Comparison of ENCODE assay signal across 11 cellular contexts in genomic region chr1:10637833-10638558, GRCh38.
DNase-seq lines count a peak whose midpoint lies in the region; ATAC-seq and TF ChIP-seq lines count a peak whose summit lies in the region.
"Had no signal": no experiment of that assay in that cellular context is flagged by ENCODE, and none has a peak within 500 bp of the region (broad histone marks: within the 10 kb centered on the region; RNA-seq: fewer than 3 reads in every experiment).

No MANE protein-coding gene starts in this region.

- H3K27ac ChIP-seq in C4-2B, result peak overlapping the region; percentile 95
- no peak overlapping the region for H3K27ac ChIP-seq in HUES64 (ENCODE audit: low read depth, low read length)
- peak overlapping the region; percentile 67 to 92 (median 80) for H3K27ac ChIP-seq in esophagus squamous epithelium
- H3K27ac ChIP-seq: SJCRH30 had no signal

- 0 out of 2 replicates have a peak, but pooled peaks cover under 1% of the 10 kb centered on the region for H3K4me1 ChIP-seq in HUES64 (ENCODE audit: insufficient read depth, low read length)
- H3K4me1 ChIP-seq in esophagus squamous epithelium, result peaks cover 39 to 78% (median 44%) of the 10 kb centered on the region in 3 donors

- ATAC-seq in HG03571 (IDR thresholded peaks at IDR 0.05; ENCODE audit: unreplicated experiment), result no peak
- ATAC-seq: GM12878 had no signal

- no peak for TF ChIP-seq POLR2A in esophagus squamous epithelium (IDR thresholded peaks at IDR 0.05)

- H3K27me3 ChIP-seq in HUES64 (ENCODE audit: insufficient read depth, low read length) (peaks cover 40% of the 10 kb centered on the region), esophagus squamous epithelium (peaks cover 0 to 5% (median 0%) of the 10 kb centered on the region in 4 donors)
- H3K27me3 ChIP-seq: SJCRH30 had no signal

- intact Hi-C loops in esophagus squamous epithelium (cut with DNase I), result no loop called here

- H3K4me3 ChIP-seq in HUES64 (ENCODE audit: low read length) (peak overlapping the region; percentile 48), esophagus squamous epithelium (peak overlapping the region in 3 of 4 donors; percentile 26 to 49 (median 37))
- H3K4me3 ChIP-seq: GM12878, SJCRH30 had no signal

- no peak overlapping the region for H3K9ac ChIP-seq in HUES64 (ENCODE audit: low read depth, low read length)

- DNase-seq in esophagus squamous epithelium (lab: John Stamatoyannopoulos, UW) (no peak), retina (peak; percentile 54), NCI-H2227 treated with DMSO at 0.1 percent for 48 hours (lab: John Stamatoyannopoulos, UW) (no peak), AG08396 (ENCODE audit: low spot score) (no peak), DMS153 treated with DMSO at 0.1 percent for 48 hours (lab: John Stamatoyannopoulos, UW; ENCODE audit: unreplicated experiment) (no peak)
- DNase-seq: Calu3 had no signal

- 32% methylated on average over 28 of the region's 29 CpGs for WGBS in HUES64
- WGBS in esophagus squamous epithelium, 2 donors, result 30 to 44% methylated on average over 9 to 11 of the region's 29 CpGs

- no peaks in the 10 kb centered on the region for H3K9me3 ChIP-seq in HUES64 (ENCODE audit: insufficient read depth, low read depth, low read length)
- no peaks in the 10 kb centered on the region for H3K9me3 ChIP-seq in esophagus squamous epithelium
- H3K9me3 ChIP-seq: SJCRH30 had no signal

- H3K36me3 ChIP-seq in HUES64 (ENCODE audit: insufficient read depth, low read length), result no peaks in the 10 kb centered on the region
- H3K36me3 ChIP-seq in esophagus squamous epithelium, result peaks cover 7 to 54% (median 11%) of the 10 kb centered on the region in 3 donors
- H3K36me3 ChIP-seq: SJCRH30 had no signal

- TF ChIP-seq CTCF in C4-2B (conservative IDR thresholded peaks at IDR 0.05) (no peak), esophagus squamous epithelium (IDR thresholded peaks at IDR 0.05) (no peak)
